ENCODE assay signal across 2 cellular contexts in genomic region chr2:230691005-230691647, GRCh38.
TF ChIP-seq lines count a peak whose summit lies in the region.

No MANE protein-coding gene starts in this region.

TF ChIP-seq in HEK293, 187 proteins besides CTCF, POLR2A, EP300 and RAD21 (continued from another document and continues in another):
- 0 out of 2 replicates have a peak, but pooled peaks have one; percentile 50 for TF ChIP-seq ZBTB17 (tag by site-specific recombination; IDR thresholded peaks at IDR 0.05)
- 0 out of 2 replicates have a peak, but pooled peaks have one; percentile 48 for TF ChIP-seq ZBTB48 (tag by site-specific recombination; IDR thresholded peaks at IDR 0.05)
- no peak for TF ChIP-seq ZNF626 (tag by site-specific recombination; IDR thresholded peaks at IDR 0.05)
- TF ChIP-seq SP7 (tag by site-specific recombination; IDR thresholded peaks at IDR 0.05): peak; percentile 41; the same call in 1 of the 2 replicates
- 0 out of 2 replicates have a peak, but pooled peaks have one; percentile 20 for TF ChIP-seq ZBTB20 (tag by site-specific recombination; IDR thresholded peaks at IDR 0.05)
- TF ChIP-seq ZNF792 (tag by site-specific recombination; IDR thresholded peaks at IDR 0.05): no peak
- no peak for TF ChIP-seq ZNF26 (tag by site-specific recombination; IDR thresholded peaks at IDR 0.05)
- TF ChIP-seq ZNF76 (tag by site-specific recombination; IDR thresholded peaks at IDR 0.05; ENCODE audit: borderline replicate concordance, low read depth): no peak
- TF ChIP-seq ZNF639 (tag by site-specific recombination; IDR thresholded peaks at IDR 0.05): no peak
- no peak for TF ChIP-seq ZNF223 (tag by site-specific recombination; IDR thresholded peaks at IDR 0.05)
- 0 out of 2 replicates have a peak, but pooled peaks have one; percentile 27 for TF ChIP-seq ZNF843 (tag by site-specific recombination; IDR thresholded peaks at IDR 0.05)
- TF ChIP-seq ZNF155 (tag by site-specific recombination; IDR thresholded peaks at IDR 0.05): no peak
- TF ChIP-seq ZNF214 (tag by site-specific recombination; IDR thresholded peaks at IDR 0.05; ENCODE audit: borderline replicate concordance): no peak
- peak; percentile 71 for TF ChIP-seq ZNF366 (tag by site-specific recombination; conservative IDR thresholded peaks at IDR 0.05)
- no peak for TF ChIP-seq ZNF112 (tag by site-specific recombination; IDR thresholded peaks at IDR 0.05)
- no peak for TF ChIP-seq ZNF423 (tag by site-specific recombination; IDR thresholded peaks at IDR 0.05)
- TF ChIP-seq ZNF341 (tag by site-specific recombination; IDR thresholded peaks at IDR 0.05; ENCODE audit: low read depth): no peak
- no peak for TF ChIP-seq ZBTB10 (tag by site-specific recombination; IDR thresholded peaks at IDR 0.05)
- TF ChIP-seq ZNF473 (tag by site-specific recombination; IDR thresholded peaks at IDR 0.05): no peak
- TF ChIP-seq ZNF791 (tag by site-specific recombination; IDR thresholded peaks at IDR 0.05): no peak
- peak; percentile 73; the same call in 1 of the 2 replicates for TF ChIP-seq INSM2 (tag by site-specific recombination; IDR thresholded peaks at IDR 0.05)
- TF ChIP-seq KLF8 (tag by site-specific recombination; IDR thresholded peaks at IDR 0.05): no peak
- TF ChIP-seq ZNF10 (tag by site-specific recombination; IDR thresholded peaks at IDR 0.05): no peak

TF ChIP-seq in SK-N-SH treated with all-trans-retinoic acid at 6 μM for 48 hours, 23 proteins besides CTCF, POLR2A, EP300 and RAD21 (continued from another document):
- TF ChIP-seq POU6F1 (CRISPR knock-in tag; IDR thresholded peaks at IDR 0.05; ENCODE audit: borderline replicate concordance, low read depth): no peak
- TF ChIP-seq ARNTL (CRISPR knock-in tag; IDR thresholded peaks at IDR 0.05; ENCODE audit: borderline replicate concordance, low read depth): no peak
- no peak for TF ChIP-seq OSR1 (CRISPR knock-in tag; IDR thresholded peaks at IDR 0.05)
- no peak for TF ChIP-seq PPARA (CRISPR knock-in tag; IDR thresholded peaks at IDR 0.05; ENCODE audit: borderline replicate concordance)
- TF ChIP-seq GLIS3 (CRISPR knock-in tag; IDR thresholded peaks at IDR 0.05): no peak
- TF ChIP-seq SNAI2 (CRISPR knock-in tag; IDR thresholded peaks at IDR 0.05): no peak
- TF ChIP-seq ZC3H10 (CRISPR knock-in tag; IDR thresholded peaks at IDR 0.05): no peak
- no peak for TF ChIP-seq CSRNP3 (CRISPR knock-in tag; IDR thresholded peaks at IDR 0.05)
